In genomic region chr14:35301334-35302210, GRCh38 we compare ENCODE assay signal across 9 cellular contexts. TPM values are rescaled to one million over a fixed set of nuclear protein-coding genes. Genes with fewer than 3 reads are reported as not detected.
DNase-seq lines count a peak whose midpoint lies in the region; ATAC-seq and TF ChIP-seq lines count a peak whose summit lies in the region.
"Had no signal": no experiment of that assay in that cellular context is flagged by ENCODE, and none has a peak within 500 bp of the region (broad histone marks: within the 10 kb centered on the region; RNA-seq: fewer than 3 reads in every experiment).

No MANE protein-coding gene starts in this region.

- no peak for ATAC-seq in naive thymus-derived CD4-positive, alpha-beta T cell
- no peak for ATAC-seq in SK-N-SH treated with all-trans-retinoic acid at 6 μM for 48 hours
- ATAC-seq: gastroesophageal sphincter had no signal

- no peak for TF ChIP-seq CTCF in colonic mucosa (IDR thresholded peaks at IDR 0.05)

- no peaks in the 10 kb centered on the region for H3K9me3 ChIP-seq in BLaER1
- no peaks in the 10 kb centered on the region for H3K9me3 ChIP-seq in CD4-positive, alpha-beta memory T cell (ENCODE audit: control insufficient read depth in 1 of 2, low read length in 2 of 2)
- H3K9me3 ChIP-seq in naive thymus-derived CD4-positive, alpha-beta T cell (ENCODE audit: control insufficient read depth in 2 of 3, low read length in 3 of 3) = no peaks in the 10 kb centered on the region
- H3K9me3 ChIP-seq in colonic mucosa = no peaks in the 10 kb centered on the region
- H3K9me3 ChIP-seq: gastroesophageal sphincter had no signal

- H3K36me3 ChIP-seq in BLaER1 (peaks cover 92% of the 10 kb centered on the region), colonic mucosa (no peaks in the 10 kb centered on the region)
- H3K36me3 ChIP-seq in CD4-positive, alpha-beta memory T cell (ENCODE audit: insufficient read depth, low read length) = no peaks in the 10 kb centered on the region
- H3K36me3 ChIP-seq in naive thymus-derived CD4-positive, alpha-beta T cell (ENCODE audit: control insufficient read depth in 2 of 3, insufficient read depth in 3 of 3, low read length in 3 of 3) = no peaks in the 10 kb centered on the region
- H3K36me3 ChIP-seq: gastroesophageal sphincter had no signal

- POLR2A ChIA-PET in CD4-positive, alpha-beta memory T cell (lab: Charles Lee; ENCODE audit: partially characterized antibody) = interaction anchor here (0.8 to 7.0 kb wide), 3 partner anchors 9 to 103 kb away, joined by 3 to 49 read pairs (median 10); partner anchors contain the start of genes NFKBIA and PSMA6
- POLR2A ChIA-PET in activated CD4-positive, alpha-beta memory T cell treated with anti-CD3 and anti-CD28 coated beads, Interleukin-2, amount 10 ng/mL, durations not matched to agents 7 days and 5 days (lab: Charles Lee) = interaction anchor here (0.6 to 2.6 kb wide), 6 partner anchors 9 to 179 kb away, joined by 3 to 23 read pairs (median 4); partner anchors contain the start of genes NFKBIA, PPP2R3C, PRORP and PSMA6
- POLR2A ChIA-PET in naive thymus-derived CD4-positive, alpha-beta T cell (lab: Charles Lee) = interaction anchor here (0.6 to 2.5 kb wide), 3 partner anchors 9 to 102 kb away, joined by 3 to 16 read pairs (median 11); partner anchors contain the start of genes NFKBIA and PSMA6

- no peaks in the 10 kb centered on the region for H3K27me3 Mint-ChIP-seq in CD4-positive, alpha-beta memory T cell
- H3K27me3 Mint-ChIP-seq in activated CD4-positive, alpha-beta memory T cell treated with anti-CD3 and anti-CD28 coated beads, Interleukin-2, amount 10 ng/mL, durations not matched to agents 7 days and 5 days = no peaks in the 10 kb centered on the region
- no peaks in the 10 kb centered on the region for H3K27me3 Mint-ChIP-seq in naive thymus-derived CD4-positive, alpha-beta T cell

- peak overlapping the region; percentile 92 for H3K4me2 ChIP-seq in BLaER1

- H3K4me1 ChIP-seq in BLaER1 (peaks cover 78% of the 10 kb centered on the region), colonic mucosa (peaks cover under 1% of the 10 kb centered on the region)
- H3K4me1 ChIP-seq in CD4-positive, alpha-beta memory T cell (ENCODE audit: insufficient read depth, low read length) = peaks cover 74% of the 10 kb centered on the region
- peaks cover 26 to 32% of the 10 kb centered on the region in 2 donors for H3K4me1 ChIP-seq in naive thymus-derived CD4-positive, alpha-beta T cell (ENCODE audit: control insufficient read depth in 2 of 2, insufficient read depth in 2 of 2, low read length in 2 of 2)

- intact Hi-C loops in CD4-positive, alpha-beta memory T cell (cut with micrococcal nuclease) = no loop called here
- intact Hi-C loops in naive thymus-derived CD4-positive, alpha-beta T cell (cut with micrococcal nuclease) = loop anchor here in 1 of 2 donors (1.0 kb wide), 1 partner anchor 9 kb away; the partner anchor contains the start of gene PSMA6
- intact Hi-C loops in colonic mucosa (cut with DNase I) = no loop called here

- CTCF ChIA-PET in CD4-positive, alpha-beta memory T cell (lab: Charles Lee; ENCODE audit: partially characterized antibody) = interaction anchor here (1.2 to 1.8 kb wide), 3 partner anchors 9 to 103 kb away, joined by 3 to 4 read pairs (median 3); partner anchors contain the start of genes NFKBIA and PSMA6
- CTCF ChIA-PET in activated CD4-positive, alpha-beta memory T cell treated with anti-CD3 and anti-CD28 coated beads, Interleukin-2, amount 10 ng/mL, durations not matched to agents 7 days and 5 days (lab: Charles Lee) = interaction anchor here (1.1 to 1.6 kb wide), 4 partner anchors 9 to 104 kb away, joined by 3 to 5 read pairs (median 4); partner anchors contain the start of genes NFKBIA and PSMA6
- CTCF ChIA-PET in naive thymus-derived CD4-positive, alpha-beta T cell (lab: Charles Lee) = interaction anchor here (0.9 to 2.2 kb wide), 2 partner anchors 11 to 105 kb away, joined by 3 to 5 read pairs; no protein-coding TSS in a partner anchor

- no peak for DNase-seq in CD4-positive, alpha-beta memory T cell
- DNase-seq in activated CD4-positive, alpha-beta memory T cell treated with anti-CD3 and anti-CD28 coated beads, Interleukin-2, amount 10 ng/mL, durations not matched to agents 7 days and 5 days = no peak
- no peak for DNase-seq in naive thymus-derived CD4-positive, alpha-beta T cell
- DNase-seq in NCI-H774 (lab: John Stamatoyannopoulos, UW) = no peak
- DNase-seq in colonic mucosa = no peak
- DNase-seq: NCI-H345 had no signal

- peak overlapping the region in 7 of 8 donors; percentile 25 to 73 (median 59) for H3K4me3 Mint-ChIP-seq in CD4-positive, alpha-beta memory T cell
- H3K4me3 Mint-ChIP-seq in activated CD4-positive, alpha-beta memory T cell treated with anti-CD3 and anti-CD28 coated beads, Interleukin-2, amount 10 ng/mL, durations not matched to agents 7 days and 5 days = no peak overlapping the region
- H3K4me3 Mint-ChIP-seq in naive thymus-derived CD4-positive, alpha-beta T cell = peak overlapping the region in 9 of 10 donors; percentile 35 to 66 (median 50)

- peaks cover 9 to 19% of the 10 kb centered on the region in 2 donors for H3K36me3 Mint-ChIP-seq in CD4-positive, alpha-beta memory T cell
- H3K36me3 Mint-ChIP-seq in activated CD4-positive, alpha-beta memory T cell treated with anti-CD3 and anti-CD28 coated beads, Interleukin-2, amount 10 ng/mL, durations not matched to agents 7 days and 5 days (ENCODE audit: low read depth) = peaks cover 31% of the 10 kb centered on the region
- peaks cover 0 to 18% (median 10%) of the 10 kb centered on the region in 5 donors for H3K36me3 Mint-ChIP-seq in naive thymus-derived CD4-positive, alpha-beta T cell

- H3K9ac ChIP-seq in BLaER1 (no peak overlapping the region), colonic mucosa (ENCODE audit: low read depth in 2 of 2, low read length in 2 of 2) (no peak overlapping the region)

- H3K4me3 ChIP-seq in BLaER1 (no peak overlapping the region), colonic mucosa (no peak overlapping the region)
- no peak overlapping the region for H3K4me3 ChIP-seq in CD4-positive, alpha-beta memory T cell (ENCODE audit: low read length in 2 of 2)
- no peak overlapping the region for H3K4me3 ChIP-seq in naive thymus-derived CD4-positive, alpha-beta T cell (ENCODE audit: low read length)
- H3K4me3 ChIP-seq: gastroesophageal sphincter had no signal

- peaks cover 44 to 65% (median 53%) of the 10 kb centered on the region in 4 donors for H3K4me1 Mint-ChIP-seq in CD4-positive, alpha-beta memory T cell
- H3K4me1 Mint-ChIP-seq in activated CD4-positive, alpha-beta memory T cell treated with anti-CD3 and anti-CD28 coated beads, Interleukin-2, amount 10 ng/mL, durations not matched to agents 7 days and 5 days = peaks cover 58% of the 10 kb centered on the region
- peaks cover 51 to 70% (median 55%) of the 10 kb centered on the region in 7 donors for H3K4me1 Mint-ChIP-seq in naive thymus-derived CD4-positive, alpha-beta T cell

- H3K27me3 ChIP-seq in BLaER1 (no peaks in the 10 kb centered on the region), colonic mucosa (no peaks in the 10 kb centered on the region)
- H3K27me3 ChIP-seq in CD4-positive, alpha-beta memory T cell (ENCODE audit: insufficient read depth, low read length) = no peaks in the 10 kb centered on the region
- no peaks in the 10 kb centered on the region for H3K27me3 ChIP-seq in naive thymus-derived CD4-positive, alpha-beta T cell (ENCODE audit: control insufficient read depth in 2 of 2, insufficient read depth in 2 of 2, low read length in 2 of 2)
- H3K27me3 ChIP-seq: gastroesophageal sphincter had no signal

- H3K27ac ChIP-seq in BLaER1 (no peak overlapping the region), colonic mucosa (no peak overlapping the region)
- H3K27ac ChIP-seq in CD4-positive, alpha-beta memory T cell (ENCODE audit: low read depth, low read length) = peak overlapping the region; percentile 30
- peak overlapping the region; percentile 33 for H3K27ac ChIP-seq in naive thymus-derived CD4-positive, alpha-beta T cell (ENCODE audit: low read depth, low read length)

- H4K20me1 ChIP-seq in BLaER1 = peaks cover 100% of the 10 kb centered on the region

- H3K27ac Mint-ChIP-seq in CD4-positive, alpha-beta memory T cell = peak overlapping the region; percentile 43 to 91 (median 77)
- H3K27ac Mint-ChIP-seq in activated CD4-positive, alpha-beta memory T cell treated with anti-CD3 and anti-CD28 coated beads, Interleukin-2, amount 10 ng/mL, durations not matched to agents 7 days and 5 days = peak overlapping the region; percentile 44
- peak overlapping the region; percentile 33 to 93 (median 73) for H3K27ac Mint-ChIP-seq in naive thymus-derived CD4-positive, alpha-beta T cell

- no peaks in the 10 kb centered on the region for H3K9me3 Mint-ChIP-seq in CD4-positive, alpha-beta memory T cell
- H3K9me3 Mint-ChIP-seq in activated CD4-positive, alpha-beta memory T cell treated with anti-CD3 and anti-CD28 coated beads, Interleukin-2, amount 10 ng/mL, durations not matched to agents 7 days and 5 days = no peaks in the 10 kb centered on the region
- H3K9me3 Mint-ChIP-seq in naive thymus-derived CD4-positive, alpha-beta T cell = no peaks in the 10 kb centered on the region

TF ChIP-seq in SK-N-SH treated with all-trans-retinoic acid at 6 μM for 48 hours, 23 proteins besides CTCF, POLR2A, EP300 and RAD21 (continues in another document):
- no peak for TF ChIP-seq ZFP30 (CRISPR knock-in tag; IDR thresholded peaks at IDR 0.05)
- TF ChIP-seq TOX (CRISPR knock-in tag; IDR thresholded peaks at IDR 0.05; ENCODE audit: borderline replicate concordance) = no peak
- TF ChIP-seq TCF4 (CRISPR knock-in tag; IDR thresholded peaks at IDR 0.05; ENCODE audit: borderline replicate concordance) = no peak
- TF ChIP-seq GLIS3 (CRISPR knock-in tag; IDR thresholded peaks at IDR 0.05) = no peak
- no peak for TF ChIP-seq ISL1 (CRISPR knock-in tag; IDR thresholded peaks at IDR 0.05)
- TF ChIP-seq ZFP3 (CRISPR knock-in tag; IDR thresholded peaks at IDR 0.05) = no peak
- no peak for TF ChIP-seq CSDC2 (CRISPR knock-in tag; IDR thresholded peaks at IDR 0.05)
- no peak for TF ChIP-seq BACH2 (CRISPR knock-in tag; IDR thresholded peaks at IDR 0.05; ENCODE audit: borderline replicate concordance)
- no peak for TF ChIP-seq RARB (CRISPR knock-in tag; IDR thresholded peaks at IDR 0.05)

RNA-seq across cellular contexts. Expression of gene PSMA6, which starts 9.4 kb away (rescaled TPM):
- 10 to 100 TPM; 84.6 to 86.2 TPM for total RNA-seq in CD4-positive, alpha-beta memory T cell
- polyA plus RNA-seq in CD4-positive, alpha-beta memory T cell = 100 to 1,000 TPM; 329 to 413 TPM
- 100 to 1,000 TPM; 235 to 242 TPM for total RNA-seq in activated CD4-positive, alpha-beta memory T cell treated with anti-CD3 and anti-CD28 coated beads, Interleukin-2, amount 10 ng/mL, durations not matched to agents 7 days and 5 days
- total RNA-seq in naive thymus-derived CD4-positive, alpha-beta T cell = 100 to 1,000 TPM in 1 of 5 experiments, 10 to 100 TPM in 4; 76.6 to 274 (median 90.0) TPM
- polyA plus RNA-seq in naive thymus-derived CD4-positive, alpha-beta T cell = 100 to 1,000 TPM; 251 to 291 TPM
- 100 to 1,000 TPM; 178 to 197 TPM for total RNA-seq in colonic mucosa

Comparison
In these comparisons a context has a peak if more than half of its experiments do, and no peak if none do; other contexts are left out.
1. H3K27ac ChIP-seq: peak in CD4-positive, alpha-beta memory T cell (single experiment) and naive thymus-derived CD4-positive, alpha-beta T cell (single experiment); none in BLaER1 (single experiment) and colonic mucosa (single experiment).
2. Peak in every context shown above with its lines, with median percentiles within 50 percentile points of each other: H3K27ac Mint-ChIP-seq.